8 cellular contexts compared by ENCODE assay signal in genomic region chr19:8641908-8642547, GRCh38. TPM values are rescaled to one million over a fixed set of nuclear protein-coding genes. Genes with fewer than 3 reads are reported as not detected.
A peak's percentile ranks its signal among the peaks of the same experiment; 100 is the strongest.
DNase-seq lines count a peak whose midpoint lies in the region; ATAC-seq, FAIRE-seq and TF ChIP-seq lines count a peak whose summit lies in the region.

No MANE protein-coding gene starts in this region.

- FAIRE-seq in endothelial cell of umbilical vein (lab: Jason Lieb, UNC) (peak; percentile 69), pancreas (lab: Jason Lieb, UNC) (no peak)

- POLR2A ChIA-PET in PC-9 (lab: Charles Lee; ENCODE audit: unreplicated experiment), result no interaction called here
- POLR2A ChIA-PET in endothelial cell of umbilical vein (lab: Charles Lee), result interaction anchor here (0.7 kb wide), 1 partner anchor 55 kb away, joined by 3 read pairs; no protein-coding TSS in a partner anchor

- no peaks in the 10 kb centered on the region for H3K4me1 ChIP-seq in PC-9 (replicated peaks; ENCODE audit: insufficient read depth)
- no peaks in the 10 kb centered on the region for H3K4me1 ChIP-seq in endothelial cell of umbilical vein (ENCODE audit: control insufficient read depth, extremely low read depth, insufficient read depth, low read length)
- H3K4me1 ChIP-seq in pancreas, result no peaks in the 10 kb centered on the region

- no peaks in the 10 kb centered on the region for H3K36me3 ChIP-seq in PC-9 (ENCODE audit: low read depth)
- H3K36me3 ChIP-seq in endothelial cell of umbilical vein (ENCODE audit: control insufficient read depth in 2 of 2, extremely low read depth in 1 of 2, insufficient read depth in 2 of 2, low read length in 2 of 2), result no peaks in the 10 kb centered on the region
- H3K36me3 ChIP-seq in pancreas, result no peaks in the 10 kb centered on the region

- BruUV-seq in PC-9 (replicated peaks; lab: Mats Ljungman, UMichigan), result no TSS peak
- BruUV-seq in endothelial cell of umbilical vein (replicated peaks; lab: Mats Ljungman, UMichigan), result no TSS peak

- H2AFZ ChIP-seq in PC-9 (no peak overlapping the region), endothelial cell of umbilical vein (ENCODE audit: low read depth, low read length) (no peak overlapping the region)

- ATAC-seq in pancreas (peak; percentile 41 to 53 (median 46)), HG02852 (IDR thresholded peaks at IDR 0.05; ENCODE audit: unreplicated experiment) (no peak), HG02938 (IDR thresholded peaks at IDR 0.05; ENCODE audit: unreplicated experiment) (no peak), esophagus mucosa (no peak)

- TF ChIP-seq POLR2A in endothelial cell of umbilical vein (IDR thresholded peaks at IDR 0.05; ENCODE audit: low read depth, low read length), result no peak

- no peak overlapping the region for H3K4me2 ChIP-seq in PC-9
- no peak overlapping the region for H3K4me2 ChIP-seq in endothelial cell of umbilical vein (ENCODE audit: insufficient read depth, low read length)

- CTCF ChIA-PET in PC-9 (lab: Charles Lee) (interaction anchor here (0.6 to 0.7 kb wide), 6 partner anchors 20 to 73 kb away, joined by 3 to 7 read pairs (median 6); no protein-coding TSS in a partner anchor), endothelial cell of umbilical vein (lab: Charles Lee) (interaction anchor here (0.6 to 4.1 kb wide), 22 partner anchors 9 to 1196 kb away, joined by 3 to 82 read pairs (median 4); no protein-coding TSS in a partner anchor)

- H3K79me2 ChIP-seq in PC-9 (ENCODE audit: low read depth), result no peaks in the 10 kb centered on the region
- no peaks in the 10 kb centered on the region for H3K79me2 ChIP-seq in endothelial cell of umbilical vein (ENCODE audit: control insufficient read depth, insufficient read depth, low read length)

- H3K9me1 ChIP-seq in endothelial cell of umbilical vein (replicated peaks; ENCODE audit: control insufficient read depth, extremely low read depth, insufficient read depth, low read length), result no peaks in the 10 kb centered on the region

- H3K27ac ChIP-seq in PC-9 (no peak overlapping the region), endothelial cell of umbilical vein (ENCODE audit: insufficient read depth, low read depth, low read length) (no peak overlapping the region), pancreas (no peak overlapping the region)

- dilution Hi-C loops in endothelial cell of umbilical vein (cut with MboI; ENCODE audit: extremely low pct_ligation_motif_present, low sequenced_read_pairs), result no loop called here

- H3K9me2 ChIP-seq in PC-9 (ENCODE audit: insufficient read depth), result no peaks in the 10 kb centered on the region

- DNase-seq in A172 (ENCODE audit: low spot score) (peak; percentile 70), PC-9 (peak in 1 of 2 experiments; percentile 6), endothelial cell of umbilical vein (ENCODE audit: low read depth, low spot score) (peak; percentile 44), pancreas (no peak)

- no peaks in the 10 kb centered on the region for H4K20me1 ChIP-seq in PC-9 (ENCODE audit: insufficient read depth)
- H4K20me1 ChIP-seq in endothelial cell of umbilical vein (replicated peaks; ENCODE audit: control insufficient read depth, extremely low read depth, insufficient read depth, low read length), result no peaks in the 10 kb centered on the region

- H3K27me3 ChIP-seq in PC-9 (ENCODE audit: insufficient read depth, low read depth) (peaks cover 8% of the 10 kb centered on the region), endothelial cell of umbilical vein (ENCODE audit: control insufficient read depth in 2 of 2, insufficient read depth in 2 of 2, low read length in 2 of 2) (no peaks in the 10 kb centered on the region), pancreas (no peaks in the 10 kb centered on the region)

- H3F3A ChIP-seq in PC-9 (ENCODE audit: insufficient read depth, low read depth), result 0 out of 2 replicates have a peak, but pooled peaks cover 3% of the 10 kb centered on the region

- WGBS in pancreas, 2 donors, result 49 to 50% methylated on average over 4 of the region's 4 CpGs

- H3K9me3 ChIP-seq in PC-9 (ENCODE audit: insufficient read depth, low read depth), result no peaks in the 10 kb centered on the region; the same call in 1 of the 2 replicates
- no peaks in the 10 kb centered on the region for H3K9me3 ChIP-seq in endothelial cell of umbilical vein (replicated peaks; ENCODE audit: control insufficient read depth, insufficient read depth, low read length)
- H3K9me3 ChIP-seq in pancreas, result no peaks in the 10 kb centered on the region

- no peak overlapping the region for H3K9ac ChIP-seq in endothelial cell of umbilical vein (replicated peaks; ENCODE audit: extremely low read depth, insufficient read depth, low read length)

- H3K4me3 ChIP-seq in PC-9 (no peak overlapping the region), endothelial cell of umbilical vein (replicated peaks in 1 of 3; ENCODE audit: insufficient read depth in 1 of 3, low read depth in 1 of 3, low read length in 3 of 3) (no peak overlapping the region), pancreas (no peak overlapping the region)

- intact Hi-C loops in PC-9 (cut with micrococcal nuclease; ENCODE audit: unreplicated experiment), result loop anchor here (1.0 kb wide), 1 partner anchor 27 kb away; no protein-coding TSS in a partner anchor
- intact Hi-C loops in endothelial cell of umbilical vein (cut with micrococcal nuclease), result loop anchor here (1.0 kb wide), 2 partner anchors 27 to 62 kb away; no protein-coding TSS in a partner anchor
- intact Hi-C loops in pancreas (cut with DNase I), result no loop called here

- TF ChIP-seq CTCF in GM12872 (IDR thresholded peaks at IDR 0.05; ENCODE audit: insufficient read depth, low read depth, low read length) (peak; percentile 46; the same call in 2 of the 3 replicates), PC-9 (conservative IDR thresholded peaks at IDR 0.05) (peak; percentile 76), endothelial cell of umbilical vein (IDR thresholded peaks at IDR 0.05; ENCODE audit: extremely low read depth in 1 of 2, insufficient read depth in 1 of 2, low read depth in 1 of 2, low read length in 2 of 2) (peak; percentile 48 to 49), pancreas (IDR thresholded peaks at IDR 0.05) (peak; percentile 12 to 39 (median 26))

TF ChIP-seq in endothelial cell of umbilical vein, 7 proteins besides CTCF, POLR2A, EP300 and RAD21:
- TF ChIP-seq GATA2 (IDR thresholded peaks at IDR 0.05; ENCODE audit: insufficient read depth, insufficient read length, low read depth, low read length) (no peak), EZH2 (IDR thresholded peaks at IDR 0.05; ENCODE audit: borderline replicate concordance, low read depth, low read length, severe bottlenecking) (no peak), FOS (IDR thresholded peaks at IDR 0.05; ENCODE audit: borderline replicate concordance, insufficient read depth, low read length) (no peak), POLR2AphosphoS5 (IDR thresholded peaks at IDR 0.05; ENCODE audit: insufficient read depth, low read depth, low read length) (no peak), JUN (IDR thresholded peaks at IDR 0.05; ENCODE audit: borderline replicate concordance, insufficient read depth, insufficient read length, low read depth) (no peak), MYC (IDR thresholded peaks at IDR 0.05; ENCODE audit: low read depth, low read length) (no peak)
- TF ChIP-seq, protein P1, sequence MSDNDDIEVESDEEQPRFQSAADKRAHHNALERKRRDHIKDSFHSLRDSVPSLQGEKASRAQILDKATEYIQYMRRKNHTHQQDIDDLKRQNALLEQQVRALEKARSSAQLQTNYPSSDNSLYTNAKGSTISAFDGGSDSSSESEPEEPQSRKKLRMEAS (IDR thresholded peaks at IDR 0.05; ENCODE audit: insufficient read depth, insufficient read length), result no peak

RNA-seq across cellular contexts. Expression of gene NFILZ, which starts 11.6 kb away (rescaled TPM):
- total RNA-seq in A172 (2014; rRNA removed; shearing (Covaris generic)), result not detected in 2 replicates
- total RNA-seq in PC-9 (2021), result not detected in 2 replicates
- not detected in 2 replicates for total RNA-seq in endothelial cell of umbilical vein
- polyA plus RNA-seq in endothelial cell of umbilical vein, result not detected in 2 replicates
- not detected in 2 replicates for polyA plus RNA-seq in endothelial cell of umbilical vein (2011; cell fraction: cytosol; rRNA removed)
- polyA plus RNA-seq in endothelial cell of umbilical vein (2011; cell fraction: nucleus; rRNA removed), result not detected in 2 replicates
- not detected in 2 replicates for polyA plus RNA-seq in endothelial cell of umbilical vein (2012)
- not detected in 2 replicates for polyA minus RNA-seq in endothelial cell of umbilical vein
- polyA minus RNA-seq in endothelial cell of umbilical vein (2011; cell fraction: cytosol; rRNA and poly(A)+ RNA removed), result not detected
- not detected in 2 replicates for polyA minus RNA-seq in endothelial cell of umbilical vein (2011; cell fraction: nucleus; rRNA and poly(A)+ RNA removed)
- total RNA-seq in pancreas, result not detected
- polyA plus RNA-seq in pancreas, result not detected
- not detected for total RNA-seq in esophagus mucosa

RNA-seq across cellular contexts. Expression of gene ADAMTS10, which starts 31.5 kb away (rescaled TPM):
- total RNA-seq in A172 (2014; rRNA removed; shearing (Covaris generic)), result 7.7 and 8.1 TPM in 2 replicates
- total RNA-seq in PC-9 (2021), result 0.60 TPM in 1 of 2 replicates, not detected in the other
- 17.4 and 18.9 TPM in 2 replicates for total RNA-seq in endothelial cell of umbilical vein
- polyA plus RNA-seq in endothelial cell of umbilical vein, result 15.8 and 19.6 TPM in 2 replicates
- polyA plus RNA-seq in endothelial cell of umbilical vein (2011; cell fraction: cytosol; rRNA removed), result 2.0 and 4.2 TPM in 2 replicates
- polyA plus RNA-seq in endothelial cell of umbilical vein (2011; cell fraction: nucleus; rRNA removed), result 110 and 146 TPM in 2 replicates
- 8.4 and 14.3 TPM in 2 replicates for polyA plus RNA-seq in endothelial cell of umbilical vein (2012)
- 10.2 and 16.7 TPM in 2 replicates for polyA minus RNA-seq in endothelial cell of umbilical vein
- polyA minus RNA-seq in endothelial cell of umbilical vein (2011; cell fraction: cytosol; rRNA and poly(A)+ RNA removed), result 0.92 TPM
- polyA minus RNA-seq in endothelial cell of umbilical vein (2011; cell fraction: nucleus; rRNA and poly(A)+ RNA removed), result 24.8 and 54.3 TPM in 2 replicates
- total RNA-seq in pancreas, result 10 to 100 TPM in 4 of 6 donors, 1 to 10 TPM in 2; 6.7 to 45.2 (median 15.7) TPM
- 100 to 1,000 TPM in 1 of 2 donors, 10 to 100 TPM in 1; 46.6 to 106 TPM for polyA plus RNA-seq in pancreas
- total RNA-seq in esophagus mucosa, result 1.9 TPM

RNA-seq across cellular contexts. Expression of gene ACTL9, which starts 56.6 kb away (rescaled TPM):
- total RNA-seq in A172 (2014; rRNA removed; shearing (Covaris generic)), result not detected in 2 replicates
- not detected in 2 replicates for total RNA-seq in PC-9 (2021)
- not detected in 2 replicates for total RNA-seq in endothelial cell of umbilical vein
- not detected in 2 replicates for polyA plus RNA-seq in endothelial cell of umbilical vein
- polyA plus RNA-seq in endothelial cell of umbilical vein (2011; cell fraction: cytosol; rRNA removed), result not detected in 2 replicates
- polyA plus RNA-seq in endothelial cell of umbilical vein (2011; cell fraction: nucleus; rRNA removed), result not detected in 2 replicates
- polyA plus RNA-seq in endothelial cell of umbilical vein (2012), result not detected in 2 replicates
- not detected in 2 replicates for polyA minus RNA-seq in endothelial cell of umbilical vein
- polyA minus RNA-seq in endothelial cell of umbilical vein (2011; cell fraction: cytosol; rRNA and poly(A)+ RNA removed), result not detected
- polyA minus RNA-seq in endothelial cell of umbilical vein (2011; cell fraction: nucleus; rRNA and poly(A)+ RNA removed), result not detected in 2 replicates
- total RNA-seq in pancreas, result not detected
- not detected for polyA plus RNA-seq in pancreas
- not detected for total RNA-seq in esophagus mucosa

Comparison
In these comparisons a context has a peak if more than half of its experiments do, and no peak if none do; other contexts are left out.
1. DNase-seq: peak in A172 (single experiment) and endothelial cell of umbilical vein (single experiment); none in pancreas (0 of 6).
2. CTCF ChIP-seq: peak in every context shown above with its lines; median percentile 76 in PC-9; 48 in endothelial cell of umbilical vein; 46 in GM12872; 26 in pancreas.
3. ATAC-seq: peak in pancreas (4 of 4); none in HG02852 (single experiment), HG02938 (single experiment) and esophagus mucosa (single experiment).
4. intact Hi-C loops: an anchor here in PC-9 (1.0 kb wide) and endothelial cell of umbilical vein (1.0 kb wide); none called in pancreas.